8 cellular contexts compared by ENCODE assay signal in the genomic region with DNA sequence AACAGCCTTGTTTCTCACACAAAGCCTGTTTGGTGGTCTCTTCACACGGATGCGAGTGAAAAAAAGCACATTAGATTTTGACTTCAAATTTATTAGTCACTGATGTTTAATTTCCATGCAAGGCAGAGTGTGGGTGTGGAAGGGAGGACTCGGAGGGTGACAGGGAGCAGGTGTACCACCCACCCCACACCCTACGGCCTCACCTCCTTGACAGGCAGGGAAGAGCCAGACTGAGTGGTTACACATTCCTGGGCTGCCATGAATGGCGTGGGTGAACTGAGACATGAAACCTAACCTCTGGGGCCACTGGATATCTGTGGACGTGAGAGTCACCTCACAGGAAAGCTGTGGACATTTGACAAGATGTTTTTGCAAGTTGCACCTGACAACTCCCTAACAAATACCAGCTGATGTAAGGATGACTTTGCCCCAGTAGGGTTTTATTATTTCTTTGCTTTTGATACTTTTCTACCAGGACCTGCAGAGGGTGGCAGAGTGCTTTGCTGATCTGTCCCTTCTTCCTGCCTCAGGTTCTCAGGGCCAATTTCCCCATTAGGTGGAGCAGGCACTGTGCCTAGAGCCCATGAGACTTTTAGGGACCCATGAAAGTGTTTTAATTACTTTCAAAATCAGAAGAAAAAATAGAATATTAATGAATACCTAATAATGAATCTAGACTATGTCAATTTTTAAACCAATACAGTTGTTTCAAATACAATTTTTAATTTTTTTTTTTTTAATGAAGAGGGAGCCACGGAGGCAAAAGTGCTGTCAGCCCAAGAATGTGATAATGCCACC. TPM values are rescaled to one million over a fixed set of nuclear protein-coding genes. Genes with fewer than 3 reads are reported as not detected.
DNase-seq lines count a peak whose midpoint lies in the region; ATAC-seq and TF ChIP-seq lines count a peak whose summit lies in the region.

No MANE protein-coding gene starts in this region.

- no peak overlapping the region for H3K4me3 Mint-ChIP-seq in activated CD4-positive, alpha-beta T cell treated with anti-CD3 and anti-CD28 coated beads, Interleukin-2, amount 10 ng/mL, durations not matched to agents 7 days and 5 days
- no peak overlapping the region for H3K4me3 Mint-ChIP-seq in endodermal cell

- CTCF ChIA-PET in activated CD4-positive, alpha-beta T cell treated with anti-CD3 and anti-CD28 coated beads, Interleukin-2, amount 10 ng/mL, durations not matched to agents 7 days and 5 days (lab: Charles Lee) = interaction anchor here (0.9 to 3.9 kb wide), 3 partner anchors 14 to 178 kb away, joined by 3 to 25 read pairs (median 3); no protein-coding TSS in a partner anchor

- peaks cover 2% of the 10 kb centered on the region for H3K36me3 Mint-ChIP-seq in activated CD4-positive, alpha-beta T cell treated with anti-CD3 and anti-CD28 coated beads, Interleukin-2, amount 10 ng/mL, durations not matched to agents 7 days and 5 days (ENCODE audit: low read depth)
- H3K36me3 Mint-ChIP-seq in endodermal cell (ENCODE audit: low read depth) = peaks cover 10% of the 10 kb centered on the region

- peaks cover 52% of the 10 kb centered on the region for H3K9me3 ChIP-seq in endodermal cell (ENCODE audit: control insufficient read depth, low read length)

- WGBS in endodermal cell (ENCODE audit: insufficient coverage in 1 of 2, insufficient read length in 1 of 2), 2 experiments = 79 to 100% methylated on average over 2 to 6 of the region's 7 CpGs

- peak; percentile 65 for DNase-seq in ELF-1 (ENCODE audit: low read depth, low spot score)
- peak; percentile 1 for DNase-seq in NCI-H146 treated with DMSO at 0.1 percent for 48 hours (lab: John Stamatoyannopoulos, UW; ENCODE audit: unreplicated experiment)
- DNase-seq in activated CD4-positive, alpha-beta T cell treated with anti-CD3 and anti-CD28 coated beads, Interleukin-2, amount 10 ng/mL, durations not matched to agents 7 days and 5 days = peak; percentile 72
- DNase-seq in endodermal cell = peak; percentile 83
- DNase-seq in myocyte (ENCODE audit: low read depth) = peak; percentile 66
- DNase-seq in stromal cell of bone marrow (ENCODE audit: low read depth) = peak; percentile 47

- TF ChIP-seq CTCF in endodermal cell (conservative IDR thresholded peaks at IDR 0.05) = peak; percentile 91

- H3K4me1 ChIP-seq in endodermal cell (ENCODE audit: control insufficient read depth, insufficient read depth, low read length) = no peaks in the 10 kb centered on the region

- no peaks in the 10 kb centered on the region for H3K36me3 ChIP-seq in endodermal cell (ENCODE audit: control insufficient read depth, insufficient read depth, low read length)

- H3K27ac ChIP-seq in endodermal cell (ENCODE audit: low read depth, low read length) = no peak overlapping the region

- no peak overlapping the region for H3K9ac ChIP-seq in endodermal cell (ENCODE audit: extremely low read depth, low read length, poor library complexity, severe bottlenecking)

- ATAC-seq in GM21786 (IDR thresholded peaks at IDR 0.05; ENCODE audit: unreplicated experiment) = peak; percentile 69
- no peak for ATAC-seq in GM18519 (IDR thresholded peaks at IDR 0.05; ENCODE audit: low FRiP score, unreplicated experiment)

- no peak overlapping the region for H3K27ac Mint-ChIP-seq in activated CD4-positive, alpha-beta T cell treated with anti-CD3 and anti-CD28 coated beads, Interleukin-2, amount 10 ng/mL, durations not matched to agents 7 days and 5 days
- H3K27ac Mint-ChIP-seq in endodermal cell = peak overlapping the region; percentile 16

- no peak overlapping the region for H3K4me3 ChIP-seq in endodermal cell (ENCODE audit: low read length)

- peaks cover under 1% of the 10 kb centered on the region for H3K4me1 Mint-ChIP-seq in activated CD4-positive, alpha-beta T cell treated with anti-CD3 and anti-CD28 coated beads, Interleukin-2, amount 10 ng/mL, durations not matched to agents 7 days and 5 days
- H3K4me1 Mint-ChIP-seq in endodermal cell = peaks cover 19% of the 10 kb centered on the region

- H3K9me3 Mint-ChIP-seq in activated CD4-positive, alpha-beta T cell treated with anti-CD3 and anti-CD28 coated beads, Interleukin-2, amount 10 ng/mL, durations not matched to agents 7 days and 5 days = no peaks in the 10 kb centered on the region
- H3K9me3 Mint-ChIP-seq in endodermal cell = peaks cover 44% of the 10 kb centered on the region

- H3K27me3 Mint-ChIP-seq in activated CD4-positive, alpha-beta T cell treated with anti-CD3 and anti-CD28 coated beads, Interleukin-2, amount 10 ng/mL, durations not matched to agents 7 days and 5 days = no peaks in the 10 kb centered on the region
- H3K27me3 Mint-ChIP-seq in endodermal cell (ENCODE audit: insufficient read depth) = peaks cover 2% of the 10 kb centered on the region

- H3K27me3 ChIP-seq in endodermal cell (ENCODE audit: control insufficient read depth, insufficient read depth, low read length, poor library complexity, severe bottlenecking) = no peaks in the 10 kb centered on the region

- POLR2A ChIA-PET in activated CD4-positive, alpha-beta T cell treated with anti-CD3 and anti-CD28 coated beads, Interleukin-2, amount 10 ng/mL, durations not matched to agents 7 days and 5 days (lab: Charles Lee) = no interaction called here

RNA-seq across cellular contexts. Expression of gene CYSLTR2, which starts 58.2 kb away (rescaled TPM):
- 1 to 10 TPM; 3.1 to 3.7 TPM for total RNA-seq in activated CD4-positive, alpha-beta T cell treated with anti-CD3 and anti-CD28 coated beads, Interleukin-2, amount 10 ng/mL, durations not matched to agents 7 days and 5 days
- total RNA-seq in endodermal cell = not detected
- polyA plus RNA-seq in endodermal cell (2013, experiment 1 of 2) = not detected
- 0.08 TPM for polyA plus RNA-seq in endodermal cell (2013, experiment 2 of 2)
- not detected in 2 replicates for total RNA-seq in myocyte
- not detected for polyA plus RNA-seq in myocyte (2012)

Comparison
In these comparisons a context has a peak if more than half of its experiments do, and no peak if none do; other contexts are left out.
1. DNase-seq: peak in every context shown above with its lines; median percentile 83 in endodermal cell; 72 in activated CD4-positive, alpha-beta T cell treated with anti-CD3 and anti-CD28 coated beads, Interleukin-2, amount 10 ng/mL, durations not matched to agents 7 days and 5 days; 66 in myocyte; 65 in ELF-1; 47 in stromal cell of bone marrow; 1 in NCI-H146 treated with DMSO at 0.1 percent for 48 hours.